ENCODE assay signal across 9 cellular contexts in the genomic region with DNA sequence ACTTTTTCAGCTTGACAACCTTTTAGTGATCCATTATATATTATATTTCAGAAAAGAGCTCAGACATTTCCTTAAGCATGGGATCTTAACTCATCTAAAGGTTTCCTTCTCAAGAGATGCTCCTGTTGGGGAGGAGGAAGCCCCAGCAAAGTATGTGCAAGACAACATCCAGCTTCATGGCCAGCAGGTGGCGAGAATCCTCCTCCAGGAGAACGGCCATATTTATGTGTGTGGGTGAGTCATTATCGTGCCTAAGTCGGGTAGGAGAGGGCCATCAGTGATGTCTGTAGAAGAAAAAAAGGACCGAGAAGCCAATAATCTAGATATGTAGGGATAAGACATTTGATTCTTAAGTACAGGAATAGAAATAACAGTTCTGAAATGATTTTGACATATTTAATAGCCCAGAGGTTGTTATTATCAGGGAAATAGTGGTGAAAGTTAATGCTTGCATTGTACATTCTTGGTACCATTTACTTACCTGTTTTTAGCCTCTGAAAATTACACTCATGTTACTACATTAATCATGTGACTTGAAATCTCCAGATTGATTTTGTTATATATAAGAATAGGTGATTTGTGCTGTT. TPM values are rescaled to one million over a fixed set of nuclear protein-coding genes. Genes with fewer than 3 reads are reported as not detected.
DNase-seq lines count a peak whose midpoint lies in the region; ATAC-seq lines count a peak whose summit lies in the region.
"Had no signal": no experiment of that assay in that cellular context is flagged by ENCODE, and none has a peak within 500 bp of the region (broad histone marks: within the 10 kb centered on the region; RNA-seq: fewer than 3 reads in every experiment).

No MANE protein-coding gene starts in this region.

- H3K9me3 Mint-ChIP-seq in naive thymus-derived CD8-positive, alpha-beta T cell, result no peaks in the 10 kb centered on the region
- H3K9me3 Mint-ChIP-seq: IgD-negative memory B cell had no signal

- POLR2A ChIA-PET in naive thymus-derived CD8-positive, alpha-beta T cell (lab: Charles Lee), result no interaction called here

- H3K4me3 Mint-ChIP-seq in naive thymus-derived CD8-positive, alpha-beta T cell, result no peak overlapping the region
- H3K4me3 Mint-ChIP-seq: IgD-negative memory B cell had no signal

- ATAC-seq in GM18867 (IDR thresholded peaks at IDR 0.05; ENCODE audit: unreplicated experiment) (peak; percentile 81), GM18498 (IDR thresholded peaks at IDR 0.05; ENCODE audit: unreplicated experiment) (no peak), GM21447 (IDR thresholded peaks at IDR 0.05; ENCODE audit: unreplicated experiment) (no peak)
- no peak for ATAC-seq in naive thymus-derived CD8-positive, alpha-beta T cell

- DNase-seq in AG20443 (ENCODE audit: low spot score) (peak; percentile 20), NCI-H1694 (lab: John Stamatoyannopoulos, UW) (peak; percentile 41), lung microvascular endothelial cell (ENCODE audit: low read depth in 2 of 2) (peak; percentile 34 to 37)
- peak; percentile 15 for DNase-seq in activated T-helper 9 cell treated with anti-CD3 and anti-CD28 coated beads, Interleukin-2, amount 50 U/mL, for 16 hours (ENCODE audit: low read depth)
- DNase-seq in naive thymus-derived CD8-positive, alpha-beta T cell, result no peak

- peaks cover 26 to 93% (median 45%) of the 10 kb centered on the region in 3 donors for H3K36me3 Mint-ChIP-seq in naive thymus-derived CD8-positive, alpha-beta T cell

- peak overlapping the region in 1 of 10 donors; percentile 58 for H3K27ac Mint-ChIP-seq in naive thymus-derived CD8-positive, alpha-beta T cell
- H3K27ac Mint-ChIP-seq: IgD-negative memory B cell had no signal

- no peaks in the 10 kb centered on the region for H3K27me3 Mint-ChIP-seq in naive thymus-derived CD8-positive, alpha-beta T cell
- H3K27me3 Mint-ChIP-seq: IgD-negative memory B cell had no signal

- peaks cover 0 to 3% (median under 1%) of the 10 kb centered on the region in 4 donors for H3K4me1 Mint-ChIP-seq in naive thymus-derived CD8-positive, alpha-beta T cell

RNA-seq across cellular contexts. Expression of gene MTRR, which starts 28.2 kb away (rescaled TPM):
- total RNA-seq in lung microvascular endothelial cell, result 8.5 and 18.7 TPM in 2 replicates
- total RNA-seq in naive thymus-derived CD8-positive, alpha-beta T cell, result 10 to 100 TPM; 54.1 to 63.9 TPM
- polyA plus RNA-seq in naive thymus-derived CD8-positive, alpha-beta T cell, result 10 to 100 TPM; 26.1 to 33.3 (median 32.5) TPM

RNA-seq across cellular contexts. Expression of gene FASTKD3, which starts 28.3 kb away (rescaled TPM):
- total RNA-seq in lung microvascular endothelial cell, result 7.6 and 9.1 TPM in 2 replicates
- 10 to 100 TPM; 13.3 to 13.7 TPM for total RNA-seq in naive thymus-derived CD8-positive, alpha-beta T cell
- polyA plus RNA-seq in naive thymus-derived CD8-positive, alpha-beta T cell, result 10 to 100 TPM in 2 of 3 donors, 1 to 10 TPM in 1; 6.0 to 13.1 (median 11.0) TPM

RNA-seq across cellular contexts. Expression of gene CFAP90, which starts 46.2 kb away (rescaled TPM):
- not detected in 2 replicates for total RNA-seq in lung microvascular endothelial cell
- total RNA-seq in naive thymus-derived CD8-positive, alpha-beta T cell, result not detected
- polyA plus RNA-seq in naive thymus-derived CD8-positive, alpha-beta T cell, result not detected
- polyA plus RNA-seq: IgD-negative memory B cell had no signal

Comparison
In these comparisons a context has a peak if more than half of its experiments do, and no peak if none do; other contexts are left out.
1. DNase-seq: peak in AG20443 (single experiment), NCI-H1694 (single experiment), activated T-helper 9 cell treated with anti-CD3 and anti-CD28 coated beads, Interleukin-2, amount 50 U/mL, for 16 hours (single experiment) and lung microvascular endothelial cell (2 of 2); none in naive thymus-derived CD8-positive, alpha-beta T cell (0 of 10).